ENCODE assay signal across 8 cellular contexts in the genomic region with DNA sequence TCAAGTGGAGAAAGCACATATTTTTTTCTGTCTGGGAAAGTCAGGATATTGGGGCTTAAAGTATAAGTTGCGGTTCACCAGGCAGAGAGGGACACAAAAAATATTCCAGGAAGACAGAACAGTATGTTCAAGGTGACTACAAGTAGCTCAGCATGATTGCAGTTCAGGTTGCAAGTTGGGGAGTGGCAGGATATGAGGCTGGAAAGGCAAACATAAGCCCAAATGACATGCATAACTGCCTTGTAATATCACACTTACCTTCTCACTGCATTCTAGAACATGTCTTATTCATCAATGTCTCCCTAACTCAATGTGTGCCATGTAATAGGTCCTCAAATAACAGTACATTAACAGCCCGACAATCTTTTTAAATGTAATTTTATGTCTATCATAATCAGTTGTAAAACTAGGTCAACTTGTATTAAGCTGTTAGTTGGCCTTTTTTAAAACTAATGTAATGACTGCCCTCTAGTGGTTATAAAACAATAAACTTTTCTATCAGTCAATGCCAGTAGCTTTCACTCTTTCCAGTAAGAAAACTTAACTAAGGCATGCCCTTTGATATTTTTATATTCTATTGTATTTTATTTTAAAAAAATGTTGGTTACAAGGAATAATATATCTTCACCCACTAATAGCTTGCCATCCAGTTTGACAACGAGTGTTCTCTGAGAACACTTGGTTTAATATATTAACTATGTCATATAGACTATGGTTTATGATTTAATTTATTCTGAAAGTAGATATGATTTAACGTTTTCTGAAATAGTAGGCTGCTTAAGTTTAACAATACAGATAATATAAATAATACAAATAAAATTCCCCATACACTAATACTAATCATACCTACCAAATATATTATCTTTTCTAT. TPM values are rescaled to one million over a fixed set of nuclear protein-coding genes. Genes with fewer than 3 reads are reported as not detected.
DNase-seq lines count a peak whose midpoint lies in the region; ATAC-seq, FAIRE-seq and TF ChIP-seq lines count a peak whose summit lies in the region.

No MANE protein-coding gene starts in this region.

- TF ChIP-seq CTCF in A673 (conservative IDR thresholded peaks at IDR 0.05; ENCODE audit: low read depth, low read length): peak; percentile 66
- TF ChIP-seq CTCF in activated CD8-positive, alpha-beta T cell treated with anti-CD3 and anti-CD28 coated beads for 36 hours (IDR thresholded peaks at IDR 0.05): peak; percentile 68

- ATAC-seq in HG02943 (IDR thresholded peaks at IDR 0.05; ENCODE audit: low read depth, unreplicated experiment) (peak; percentile 79), left ventricle myocardium superior (peak; percentile 52), HG02571 (IDR thresholded peaks at IDR 0.05; ENCODE audit: unreplicated experiment) (no peak)
- ATAC-seq in activated CD8-positive, alpha-beta T cell treated with anti-CD3 and anti-CD28 coated beads for 36 hours: peak; percentile 47
- ATAC-seq in stimulated activated naive B cell treated with anti-CD40 and anti-IgM and Interleukin-4, amounts not matched to agents 10 μg/mL and 1 μg/mL and 100 μg/mL, for 72 hours (replicated peaks): peak; percentile 45 to 51

- intact Hi-C loops in A673 (cut with micrococcal nuclease; ENCODE audit: unreplicated experiment): loop anchor here (2.0 to 5.0 kb wide), 2 partner anchors 147 to 551 kb away; no protein-coding TSS in a partner anchor
- intact Hi-C loops in activated CD8-positive, alpha-beta T cell treated with anti-CD3 and anti-CD28 coated beads for 36 hours (cut with micrococcal nuclease): loop anchor here (1.0 to 10.0 kb wide), 2 partner anchors 93 to 148 kb away; a partner anchor contains a TSS
- intact Hi-C loops in left ventricle myocardium superior (cut with micrococcal nuclease): loop anchor here (2.0 kb wide), 1 partner anchor 147 kb away; no protein-coding TSS in a partner anchor

- H3K27ac Mint-ChIP-seq in activated CD8-positive, alpha-beta T cell treated with anti-CD3 and anti-CD28 coated beads for 36 hours: no peak overlapping the region
- no peak overlapping the region for H3K27ac Mint-ChIP-seq in stimulated activated naive B cell treated with anti-CD40 and anti-IgM and Interleukin-4, amounts not matched to agents 10 μg/mL and 1 μg/mL and 100 μg/mL, for 72 hours

- TF ChIP-seq POLR2A in GM12891 (IDR thresholded peaks at IDR 0.05; ENCODE audit: low read depth, low read length): no peak

- H3K4me1 ChIP-seq in A673 (ENCODE audit: insufficient read depth, low read length, poor library complexity, severe bottlenecking): peaks cover 8% of the 10 kb centered on the region

- no peak overlapping the region for H3K27ac ChIP-seq in A673 (ENCODE audit: low read depth, low read length, poor library complexity, severe bottlenecking)

- POLR2A ChIA-PET in A673 (lab: Charles Lee; ENCODE audit: low non-redundant PET): interaction anchor here (0.6 kb wide), 1 partner anchor 61 kb away, joined by 3 read pairs; no protein-coding TSS in a partner anchor
- POLR2A ChIA-PET in activated CD8-positive, alpha-beta T cell treated with anti-CD3 and anti-CD28 coated beads for 36 hours (lab: Charles Lee): no interaction called here

- no peak overlapping the region for H3K4me3 Mint-ChIP-seq in activated CD8-positive, alpha-beta T cell treated with anti-CD3 and anti-CD28 coated beads for 36 hours
- no peak overlapping the region for H3K4me3 Mint-ChIP-seq in stimulated activated naive B cell treated with anti-CD40 and anti-IgM and Interleukin-4, amounts not matched to agents 10 μg/mL and 1 μg/mL and 100 μg/mL, for 72 hours

- FAIRE-seq in GM12891 (lab: Jason Lieb, UNC): peak; percentile 64

- H3K36me3 Mint-ChIP-seq in activated CD8-positive, alpha-beta T cell treated with anti-CD3 and anti-CD28 coated beads for 36 hours (ENCODE audit: low read depth): no peaks in the 10 kb centered on the region
- H3K36me3 Mint-ChIP-seq in stimulated activated naive B cell treated with anti-CD40 and anti-IgM and Interleukin-4, amounts not matched to agents 10 μg/mL and 1 μg/mL and 100 μg/mL, for 72 hours: no peaks in the 10 kb centered on the region

- no TSS peak for BruUV-seq in A673 (replicated peaks; lab: Mats Ljungman, UMichigan)

- no peaks in the 10 kb centered on the region for H3K36me3 ChIP-seq in A673 (ENCODE audit: insufficient read depth, low read length, poor library complexity, severe bottlenecking)

- H3K27me3 ChIP-seq in A673 (replicated peaks; ENCODE audit: insufficient read depth, low read depth, low read length, poor library complexity): no peaks in the 10 kb centered on the region

- H3K27me3 Mint-ChIP-seq in activated CD8-positive, alpha-beta T cell treated with anti-CD3 and anti-CD28 coated beads for 36 hours: peaks cover 8% of the 10 kb centered on the region
- peaks cover 13 to 18% of the 10 kb centered on the region in 2 donors for H3K27me3 Mint-ChIP-seq in stimulated activated naive B cell treated with anti-CD40 and anti-IgM and Interleukin-4, amounts not matched to agents 10 μg/mL and 1 μg/mL and 100 μg/mL, for 72 hours

- CTCF ChIA-PET in A673 (lab: Charles Lee): interaction anchor here (0.6 to 1.9 kb wide), 9 partner anchors 34 to 577 kb away, joined by 3 to 54 read pairs (median 4); a partner anchor contains a TSS
- CTCF ChIA-PET in activated CD8-positive, alpha-beta T cell treated with anti-CD3 and anti-CD28 coated beads for 36 hours (lab: Charles Lee): interaction anchor here (0.6 to 7.2 kb wide), 24 partner anchors 9 to 248 kb away, joined by 3 to 123 read pairs (median 4); a partner anchor contains a TSS

- H3K9me3 ChIP-seq in A673 (ENCODE audit: low read depth, low read length, poor library complexity, severe bottlenecking): no peaks in the 10 kb centered on the region

- H3K4me3 ChIP-seq in A673 (ENCODE audit: low read depth, low read length, poor library complexity, severe bottlenecking): no peak overlapping the region

- DNase-seq in A673 (ENCODE audit: low spot score) (peak; percentile 76), GM12891 (ENCODE audit: insufficient read length, low spot score) (no peak), NCI-H2029 treated with DMSO at 0.1 percent for 48 hours (lab: John Stamatoyannopoulos, UW) (peak; percentile 94), left ventricle myocardium superior (no peak)
- DNase-seq in activated CD8-positive, alpha-beta T cell treated with anti-CD3 and anti-CD28 coated beads for 36 hours: no peak
- no peak for DNase-seq in stimulated activated naive B cell treated with anti-CD40 and anti-IgM and Interleukin-4, amounts not matched to agents 10 μg/mL and 1 μg/mL and 100 μg/mL, for 72 hours

- H3K9me3 Mint-ChIP-seq in activated CD8-positive, alpha-beta T cell treated with anti-CD3 and anti-CD28 coated beads for 36 hours: no peaks in the 10 kb centered on the region
- H3K9me3 Mint-ChIP-seq in stimulated activated naive B cell treated with anti-CD40 and anti-IgM and Interleukin-4, amounts not matched to agents 10 μg/mL and 1 μg/mL and 100 μg/mL, for 72 hours: no peaks in the 10 kb centered on the region

- H3K4me1 Mint-ChIP-seq in activated CD8-positive, alpha-beta T cell treated with anti-CD3 and anti-CD28 coated beads for 36 hours (ENCODE audit: low read depth): peaks cover 5% of the 10 kb centered on the region
- no peaks in the 10 kb centered on the region for H3K4me1 Mint-ChIP-seq in stimulated activated naive B cell treated with anti-CD40 and anti-IgM and Interleukin-4, amounts not matched to agents 10 μg/mL and 1 μg/mL and 100 μg/mL, for 72 hours

TF ChIP-seq in GM12891, 5 proteins besides CTCF, POLR2A, EP300 and RAD21:
- TF ChIP-seq PAX5 (IDR thresholded peaks at IDR 0.05; ENCODE audit: insufficient read depth, low read length, severe bottlenecking) (no peak), POLR2AphosphoS5 (IDR thresholded peaks at IDR 0.05; ENCODE audit: low read depth, low read length) (no peak), TAF1 (IDR thresholded peaks at IDR 0.05; ENCODE audit: low read depth, low read length) (no peak), SPI1 (IDR thresholded peaks at IDR 0.05; ENCODE audit: low read depth, low read length) (no peak), POU2F2 (IDR thresholded peaks at IDR 0.05; ENCODE audit: low read depth, low read length) (no peak)

RNA-seq across cellular contexts. Expression of a gene that starts 39.4 kb away (rescaled TPM):
- total RNA-seq in A673 (2021) (10.9 and 11.3 TPM in 2 replicates), left ventricle myocardium superior (0.20 TPM)
- not detected for polyA plus RNA-seq in GM12891 (2012; ENCODE audit: low read depth, missing spikeins)
- total RNA-seq in activated CD8-positive, alpha-beta T cell treated with anti-CD3 and anti-CD28 coated beads for 36 hours: not detected

Comparison
In these comparisons a context has a peak if more than half of its experiments do, and no peak if none do; other contexts are left out.
1. DNase-seq: peak in A673 (single experiment) and NCI-H2029 treated with DMSO at 0.1 percent for 48 hours (single experiment); none in GM12891 (single experiment), activated CD8-positive, alpha-beta T cell treated with anti-CD3 and anti-CD28 coated beads for 36 hours (single experiment), left ventricle myocardium superior (single experiment) and stimulated activated naive B cell treated with anti-CD40 and anti-IgM and Interleukin-4, amounts not matched to agents 10 μg/mL and 1 μg/mL and 100 μg/mL, for 72 hours (single experiment).